ENCODE assay signal across 1 cellular context in genomic region chr11:13335319-13335718, GRCh38.
TF ChIP-seq lines count a peak whose summit lies in the region.

No MANE protein-coding gene starts in this region.

TF ChIP-seq in H1, 55 proteins besides CTCF, POLR2A, EP300 and RAD21:
- TF ChIP-seq CEBPB (IDR thresholded peaks at IDR 0.05; ENCODE audit: low read depth, low read length) = peak; percentile 84
- no peak for TF ChIP-seq CHD1 (IDR thresholded peaks at IDR 0.05; ENCODE audit: low read depth, low read length)
- peak; percentile 69 for TF ChIP-seq TEAD4 (IDR thresholded peaks at IDR 0.05; ENCODE audit: low read depth, low read length)
- TF ChIP-seq BACH1 (IDR thresholded peaks at IDR 0.05; ENCODE audit: low read length) = 0 out of 2 replicates have a peak, but pooled peaks have one; percentile 16
